8 cellular contexts compared by ENCODE assay signal in genomic region chr10:17454801-17455520, GRCh38. TPM values are rescaled to one million over a fixed set of nuclear protein-coding genes. Genes with fewer than 3 reads are reported as not detected.
DNase-seq lines count a peak whose midpoint lies in the region; ATAC-seq and TF ChIP-seq lines count a peak whose summit lies in the region.

No MANE protein-coding gene starts in this region.

- DNase-seq in PC-9 (no peak), fibroblast of lung (ENCODE audit: low read depth in 2 of 2) (no peak), testis (no peak), Kasumi-1 (lab: John Stamatoyannopoulos, UW) (no peak), glomerular visceral epithelial cell (ENCODE audit: extremely low spot score) (no peak)

- H3K79me2 ChIP-seq in PC-9 (ENCODE audit: low read depth) (no peaks in the 10 kb centered on the region), fibroblast of lung (ENCODE audit: control insufficient read depth, insufficient read depth, low read length) (no peaks in the 10 kb centered on the region)

- no TSS peak for BruUV-seq in PC-9 (replicated peaks; lab: Mats Ljungman, UMichigan)

- ATAC-seq in GM21786 (IDR thresholded peaks at IDR 0.05; ENCODE audit: unreplicated experiment) (peak; percentile 11), esophagus mucosa (no peak)

- intact Hi-C loops in PC-9 (cut with micrococcal nuclease; ENCODE audit: unreplicated experiment): loop anchor here (5.0 to 10.0 kb wide), 3 partner anchors 72 to 630 kb away; no protein-coding TSS in a partner anchor
- intact Hi-C loops in testis (cut with DNase I; ENCODE audit: low total_unique reads): no loop called here

- no peaks in the 10 kb centered on the region for H3K9me2 ChIP-seq in PC-9 (ENCODE audit: insufficient read depth)

- H3K27me3 ChIP-seq in PC-9 (ENCODE audit: insufficient read depth, low read depth) (no peaks in the 10 kb centered on the region), fibroblast of lung (ENCODE audit: control insufficient read depth, insufficient read depth, low read length) (peaks cover 7% of the 10 kb centered on the region), testis (no peaks in the 10 kb centered on the region)

- H3K27ac ChIP-seq in PC-9 (no peak overlapping the region), fibroblast of lung (ENCODE audit: insufficient read depth, low read length) (no peak overlapping the region), skin epidermis (peak overlapping the region in 8 of 21 experiments; percentile 5 to 66 (median 36)), testis (no peak overlapping the region)

- H3K4me1 ChIP-seq in PC-9 (replicated peaks; ENCODE audit: insufficient read depth) (no peaks in the 10 kb centered on the region), fibroblast of lung (ENCODE audit: control insufficient read depth, extremely low read depth, insufficient read depth, low read length) (no peaks in the 10 kb centered on the region), testis (peaks cover 3% of the 10 kb centered on the region)

- no peak overlapping the region for H3K9ac ChIP-seq in fibroblast of lung (ENCODE audit: insufficient read depth, low read length)

- H3K36me3 ChIP-seq in PC-9 (ENCODE audit: low read depth) (no peaks in the 10 kb centered on the region), fibroblast of lung (ENCODE audit: control insufficient read depth, insufficient read depth, low read length) (no peaks in the 10 kb centered on the region), testis (ENCODE audit: low read depth, missing control alignments) (no peaks in the 10 kb centered on the region)

- WGBS in testis, 2 donors: 27 to 45% methylated on average over 5 to 6 of the region's 6 CpGs

- H3K9me3 ChIP-seq in PC-9 (ENCODE audit: insufficient read depth, low read depth) (no peaks in the 10 kb centered on the region), fibroblast of lung (ENCODE audit: control insufficient read depth, insufficient read depth, low read depth, low read length) (no peaks in the 10 kb centered on the region), testis (no peaks in the 10 kb centered on the region)

- POLR2A ChIA-PET in PC-9 (lab: Charles Lee; ENCODE audit: unreplicated experiment): interaction anchor here (0.5 to 0.6 kb wide), 2 partner anchors 55 to 96 kb away, joined by 3 to 6 read pairs; no protein-coding TSS in a partner anchor

- CTCF ChIA-PET in PC-9 (lab: Charles Lee): interaction anchor here (0.6 kb wide), 1 partner anchor 640 kb away, joined by 3 read pairs; no protein-coding TSS in a partner anchor

- H3K4me2 ChIP-seq in PC-9 (peak overlapping the region; percentile 77), fibroblast of lung (ENCODE audit: extremely low read depth, insufficient read depth, low read length) (peak overlapping the region; percentile 89)

- TF ChIP-seq POLR2A in testis (IDR thresholded peaks at IDR 0.05): no peak

- H2AFZ ChIP-seq in PC-9 (peak overlapping the region; percentile 77), fibroblast of lung (ENCODE audit: low read length) (no peak overlapping the region)

- H3F3A ChIP-seq in PC-9 (ENCODE audit: insufficient read depth, low read depth): no peaks in the 10 kb centered on the region

- H3K4me3 ChIP-seq in PC-9 (peak overlapping the region; percentile 55; the same call in 1 of the 2 replicates), fibroblast of lung (replicated peaks in 1 of 4; ENCODE audit: control extremely low read depth in 1 of 4, insufficient read depth in 1 of 4, low read depth in 3 of 4, low read length in 4 of 4) (peak overlapping the region; percentile 41 to 50 (median 42)), skin epidermis (peak overlapping the region; percentile 26 to 56 (median 34)), testis (peak overlapping the region in 1 of 2 donors; percentile 18)

- H4K20me1 ChIP-seq in PC-9 (ENCODE audit: insufficient read depth): no peaks in the 10 kb centered on the region
- no peaks in the 10 kb centered on the region for H4K20me1 ChIP-seq in fibroblast of lung (ENCODE audit: control insufficient read depth, extremely low read depth, insufficient read depth, low read length)

- no peak for TF ChIP-seq CTCF in PC-9 (conservative IDR thresholded peaks at IDR 0.05)
- TF ChIP-seq CTCF in fibroblast of lung (conservative IDR thresholded peaks at IDR 0.05 in 1 of 2, IDR thresholded peaks at IDR 0.05 in 1 of 2; ENCODE audit: low read depth in 1 of 2, low read length in 2 of 2): no peak
- TF ChIP-seq CTCF in testis (IDR thresholded peaks at IDR 0.05): no peak

RNA-seq across cellular contexts. Expression of gene ST8SIA6, which starts 0.6 kb away (rescaled TPM):
- total RNA-seq in PC-9 (2021): 0.60 and 2.1 TPM in 2 replicates
- total RNA-seq in fibroblast of lung: under 0.01 and 0.26 TPM in 2 replicates
- 0.03 and 0.05 TPM in 2 replicates for polyA plus RNA-seq in fibroblast of lung
- polyA plus RNA-seq in fibroblast of lung (2012): 0.06 TPM in 1 of 2 replicates, not detected in the other
- polyA minus RNA-seq in fibroblast of lung (ENCODE audit: low replicate concordance): not detected in 2 replicates
- total RNA-seq in testis: 1 to 10 TPM in 1 of 2 donors, under 1 TPM in 1; 0.87 to 1.6 TPM
- polyA plus RNA-seq in testis (ENCODE audit: insufficient read depth, low read depth, low replicate concordance): 0.84 TPM
- 1.6 TPM for total RNA-seq in esophagus mucosa
